ENCODE assay signal across 8 cellular contexts in the genomic region with DNA sequence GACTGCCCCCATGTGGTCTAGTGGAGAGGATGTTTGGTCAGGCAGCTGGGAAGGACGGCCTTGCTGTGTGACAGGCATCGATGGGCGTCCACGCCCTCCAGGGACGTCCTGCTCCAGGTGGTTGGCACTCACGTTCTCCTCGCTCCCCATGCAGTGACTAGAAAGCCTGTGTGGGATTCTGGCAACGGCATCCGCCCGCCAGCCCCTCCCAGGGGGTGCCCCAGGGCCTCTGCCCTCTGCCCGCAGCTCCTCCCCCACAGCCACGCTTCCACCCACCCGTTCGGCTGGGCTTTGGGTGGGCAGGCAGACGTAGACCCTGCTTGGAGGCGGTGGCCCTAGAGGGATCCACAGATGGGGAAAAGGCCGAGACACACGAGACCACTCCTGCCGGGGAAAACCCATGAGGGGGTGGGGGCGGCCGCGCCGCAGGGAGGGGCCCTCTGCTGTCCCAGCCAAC. TPM values are rescaled to one million over a fixed set of nuclear protein-coding genes. Genes with fewer than 3 reads are reported as not detected.
DNase-seq lines count a peak whose midpoint lies in the region; ATAC-seq, FAIRE-seq and TF ChIP-seq lines count a peak whose summit lies in the region.

No MANE protein-coding gene starts in this region.

- H3K36me3 ChIP-seq in mucosa of descending colon (ENCODE audit: low read depth) (no peaks in the 10 kb centered on the region), aorta (ENCODE audit: control insufficient read depth in 1 of 2, insufficient read depth in 2 of 2, low read length in 1 of 2) (peaks cover 2 to 9% of the 10 kb centered on the region in 2 donors)

- no peak for TF ChIP-seq CTCF in A549 (IDR thresholded peaks at IDR 0.05)
- TF ChIP-seq CTCF in coronary artery (IDR thresholded peaks at IDR 0.05) = no peak
- TF ChIP-seq CTCF in mucosa of descending colon (IDR thresholded peaks at IDR 0.05) = peak; percentile 21

- no peaks in the 10 kb centered on the region for H3K27me3 ChIP-seq in aorta (ENCODE audit: control insufficient read depth in 1 of 2, insufficient read depth in 2 of 2, low read length in 1 of 2)

- TF ChIP-seq EP300 in A549 (IDR thresholded peaks at IDR 0.05) = no peak

- CTCF ChIA-PET in A549 (lab: Yijun Ruan, JAX) = interaction anchor here (0.8 to 1.3 kb wide), 4 partner anchors 11 to 44 kb away, joined by 3 to 5 read pairs (median 4); no protein-coding TSS in a partner anchor

- POLR2A ChIA-PET in A549 (lab: Yijun Ruan, JAX) = no interaction called here

- no peak overlapping the region for H3K4me3 ChIP-seq in A549
- peak overlapping the region; percentile 63 for H3K4me3 ChIP-seq in coronary artery
- no peak overlapping the region for H3K4me3 ChIP-seq in mucosa of descending colon
- no peak overlapping the region for H3K4me3 ChIP-seq in aorta (ENCODE audit: low read length in 2 of 2)

- peak in 1 of 2 experiments; percentile 29; a peak in 1 of 5 replicates for TF ChIP-seq RAD21 in A549 (conservative IDR thresholded peaks at IDR 0.05 in 1 of 2, IDR thresholded peaks at IDR 0.05 in 1 of 2)

- DNase-seq in A549 (ENCODE audit: low read depth in 1 of 2, low spot score in 1 of 2) (peak; percentile 53 to 68), T-helper 22 cell (ENCODE audit: low read depth) (peak; percentile 57), coronary artery (ENCODE audit: low spot score) (no peak), mucosa of descending colon (peak; percentile 64 to 83 (median 65)), aorta (no peak), COLO829 (ENCODE audit: low spot score) (no peak)

- ATAC-seq in A549 (peak; percentile 46 to 66; a peak in 5 of 6 replicates), GM18498 (IDR thresholded peaks at IDR 0.05; ENCODE audit: unreplicated experiment) (peak; percentile 26), HG03060 (IDR thresholded peaks at IDR 0.05; ENCODE audit: low read depth, unreplicated experiment) (peak; percentile 16), mucosa of descending colon (peak; percentile 69), aorta (ENCODE audit: low FRiP score) (peak; percentile 40)

- H3K4me2 ChIP-seq in A549 = no peak overlapping the region

- 76% methylated on average over 4 of the region's 23 CpGs for WGBS in A549 (ENCODE audit: missing lambda C conversion rate)
- 68 to 71% methylated on average over 19 to 23 of the region's 23 CpGs for WGBS in aorta, 2 donors

- intact Hi-C loops in mucosa of descending colon (cut with DNase I, micrococcal nuclease) = no loop called here
- intact Hi-C loops in aorta (cut with DNase I) = no loop called here

- H3K4me1 ChIP-seq in A549 (no peaks in the 10 kb centered on the region), mucosa of descending colon (ENCODE audit: low read depth) (peaks cover 18% of the 10 kb centered on the region), aorta (ENCODE audit: control insufficient read depth in 1 of 2, insufficient read depth in 2 of 2, low read length in 2 of 2) (no peaks in the 10 kb centered on the region)

- H3K27ac ChIP-seq in A549 (no peak overlapping the region), coronary artery (no peak overlapping the region), aorta (ENCODE audit: low read depth in 1 of 2, low read length in 2 of 2) (no peak overlapping the region)

- no peak for TF ChIP-seq POLR2A in A549 (IDR thresholded peaks at IDR 0.05; ENCODE audit: low read length)

- H3K9me3 ChIP-seq in A549 = no peaks in the 10 kb centered on the region
- H3K9me3 ChIP-seq in mucosa of descending colon = no peaks in the 10 kb centered on the region
- no peaks in the 10 kb centered on the region for H3K9me3 ChIP-seq in aorta (ENCODE audit: control insufficient read depth, low read length)

- no peak for FAIRE-seq in A549 (lab: Jason Lieb, UNC)

TF ChIP-seq in A549, 52 proteins besides CTCF, POLR2A, EP300 and RAD21:
- no peak for TF ChIP-seq CHD4 (IDR thresholded peaks at IDR 0.05; ENCODE audit: borderline replicate concordance)
- no peak for TF ChIP-seq RARB (CRISPR knock-in tag; IDR thresholded peaks at IDR 0.05)
- no peak for TF ChIP-seq KDM5A (IDR thresholded peaks at IDR 0.05)
- no peak for TF ChIP-seq POLR2AphosphoS2 (conservative IDR thresholded peaks at IDR 0.05; ENCODE audit: low read length)
- no peak for TF ChIP-seq JUN (IDR thresholded peaks at IDR 0.05)

RNA-seq across cellular contexts. Expression of gene IL17C, which starts 4.7 kb away (rescaled TPM):
- polyA plus RNA-seq in A549 (2011; rRNA removed) (not detected in 2 replicates), A549 (2017; fragmentation: RNase III; extraction: RNeasy Plus Mini Kit Qiagen cat#74134 plus additional on column Dnase treatment) (not detected in 3 replicates), aorta (not detected)
- 0.06 and 0.09 TPM in 2 replicates for polyA plus RNA-seq in A549 (2012; cell fraction: cytosol; rRNA removed)
- polyA plus RNA-seq in A549 (2012; cell fraction: nucleus; rRNA removed) = 0.71 and 0.95 TPM in 2 replicates
- 0.24 TPM in 1 of 2 replicates, not detected in the other for polyA minus RNA-seq in A549 (2011; rRNA and poly(A)+ RNA removed)
- total RNA-seq in mucosa of descending colon (not detected), aorta (not detected)

RNA-seq across cellular contexts. Expression of gene CYBA, which starts 17.1 kb away (rescaled TPM):
- polyA plus RNA-seq in A549 (2011; rRNA removed) (69.1 and 75.7 TPM in 2 replicates), A549 (2017; fragmentation: RNase III; extraction: RNeasy Plus Mini Kit Qiagen cat#74134 plus additional on column Dnase treatment) (160 to 185 TPM (median 175 TPM) in 3 replicates), aorta (100 to 1,000 TPM in 1 of 2 donors, 10 to 100 TPM in 1; 99.0 to 107 TPM)
- 333 and 385 TPM in 2 replicates for polyA plus RNA-seq in A549 (2012; cell fraction: cytosol; rRNA removed)
- 412 and 442 TPM in 2 replicates for polyA plus RNA-seq in A549 (2012; cell fraction: nucleus; rRNA removed)
- 46.7 and 51.4 TPM in 2 replicates for polyA minus RNA-seq in A549 (2011; rRNA and poly(A)+ RNA removed)
- total RNA-seq in mucosa of descending colon (100 to 1,000 TPM; 150 to 316 (median 184) TPM), aorta (100 to 1,000 TPM in 1 of 2 donors, 10 to 100 TPM in 1; 79.2 to 148 TPM)

RNA-seq across cellular contexts. Expression of gene MVD, which starts 29.2 kb away (rescaled TPM):
- 5.8 and 6.4 TPM in 2 replicates for polyA plus RNA-seq in A549 (2011; rRNA removed)
- 20.6 and 26.3 TPM in 2 replicates for polyA plus RNA-seq in A549 (2012; cell fraction: cytosol; rRNA removed)
- 62.1 and 76.2 TPM in 2 replicates for polyA plus RNA-seq in A549 (2012; cell fraction: nucleus; rRNA removed)
- polyA plus RNA-seq in A549 (2017; fragmentation: RNase III; extraction: RNeasy Plus Mini Kit Qiagen cat#74134 plus additional on column Dnase treatment) = 28.6 to 43.1 TPM (median 39.0 TPM) in 3 replicates
- polyA minus RNA-seq in A549 (2011; rRNA and poly(A)+ RNA removed) = 4.6 and 8.2 TPM in 2 replicates
- total RNA-seq in mucosa of descending colon = 10 to 100 TPM; 42.7 to 89.5 (median 72.5) TPM
- 10 to 100 TPM; 26.0 to 26.6 TPM for total RNA-seq in aorta
- 10 to 100 TPM; 19.8 to 57.6 TPM for polyA plus RNA-seq in aorta

RNA-seq across cellular contexts. Expression of gene SNAI3, which starts 52.6 kb away (rescaled TPM):
- polyA plus RNA-seq in A549 (2011; rRNA removed) (not detected in 2 replicates), A549 (2017; fragmentation: RNase III; extraction: RNeasy Plus Mini Kit Qiagen cat#74134 plus additional on column Dnase treatment) (0.05 to 0.08 TPM in 2 of 3 replicates, not detected in the other), aorta (1 to 10 TPM in 1 of 2 donors, not detected in 1; 1.6 TPM)
- 0.05 TPM in 1 of 2 replicates, not detected in the other for polyA plus RNA-seq in A549 (2012; cell fraction: cytosol; rRNA removed)
- polyA plus RNA-seq in A549 (2012; cell fraction: nucleus; rRNA removed) = 0.07 TPM in 1 of 2 replicates, not detected in the other
- not detected in 2 replicates for polyA minus RNA-seq in A549 (2011; rRNA and poly(A)+ RNA removed)
- total RNA-seq in mucosa of descending colon (under 1 TPM; 0.28 to 0.82 (median 0.55) TPM), aorta (under 1 TPM; 0.27 to 0.71 TPM)

Comparison
In these comparisons a context has a peak if more than half of its experiments do, and no peak if none do; other contexts are left out.
1. ATAC-seq: peak in every context shown above with its lines; median percentile 69 in mucosa of descending colon; 56 in A549; 40 in aorta; 26 in GM18498; 16 in HG03060.
2. DNase-seq: peak in A549 (2 of 2), T-helper 22 cell (single experiment) and mucosa of descending colon (3 of 3); none in coronary artery (single experiment), aorta (0 of 2) and COLO829 (single experiment).